8 cellular contexts compared by ENCODE assay signal in the genomic region with DNA sequence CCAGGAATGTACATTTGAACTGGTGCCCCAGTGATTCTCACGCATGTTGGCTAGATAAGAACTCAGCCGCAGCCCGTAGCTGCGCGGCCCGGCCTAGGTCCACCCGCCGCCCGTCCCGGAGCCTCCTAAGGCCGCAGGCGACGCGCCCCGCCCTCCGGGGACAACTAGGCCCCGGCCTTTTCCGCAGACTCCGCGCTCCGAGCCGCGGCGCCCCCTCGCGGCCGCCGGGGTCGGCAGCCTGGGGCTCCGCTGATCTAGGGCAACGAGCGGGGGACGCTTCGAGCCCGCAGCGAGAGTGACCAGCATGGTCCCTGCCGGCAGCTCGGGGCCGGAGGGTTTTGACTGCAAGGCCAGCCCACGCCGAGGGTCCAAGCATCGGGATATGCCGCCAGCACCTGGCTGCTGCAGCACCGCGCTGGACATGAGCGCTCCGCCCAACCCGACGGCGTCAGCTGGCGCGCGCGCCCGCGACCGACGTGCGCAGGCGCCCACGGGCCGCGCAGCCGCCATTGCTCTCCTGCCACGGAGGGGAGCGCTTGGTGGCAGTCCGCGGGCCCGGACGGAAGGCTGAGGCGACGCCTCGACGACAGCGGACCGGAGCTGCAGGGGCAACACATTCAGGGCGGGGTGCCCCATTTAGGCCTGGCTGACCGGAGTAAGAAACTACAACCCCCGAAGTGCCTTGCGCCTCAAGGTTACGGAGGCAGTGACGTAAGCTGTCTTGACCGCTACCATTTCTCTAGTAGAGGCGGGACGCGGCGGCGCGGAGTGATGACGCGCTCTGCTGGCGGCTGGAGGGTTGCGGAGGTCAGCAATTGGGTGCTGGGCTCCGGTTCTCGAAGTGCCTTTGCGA.
DNase-seq lines count a peak whose midpoint lies in the region; ATAC-seq and TF ChIP-seq lines count a peak whose summit lies in the region.

A gene with protein sequence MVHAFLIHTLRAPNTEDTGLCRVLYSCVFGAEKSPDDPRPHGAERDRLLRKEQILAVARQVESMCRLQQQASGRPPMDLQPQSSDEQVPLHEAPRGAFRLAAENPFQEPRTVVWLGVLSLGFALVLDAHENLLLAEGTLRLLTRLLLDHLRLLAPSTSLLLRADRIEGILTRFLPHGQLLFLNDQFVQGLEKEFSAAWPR (plus strand): TSS at position 500 of the 853 bp plus-strand sequence. CDS start 1,571 bp downstream, outside the sequence.

- peak within 1 kb of the TSS; percentile 95 to 98 for H3K27ac ChIP-seq in coronary artery

- TF ChIP-seq CTCF in coronary artery (IDR thresholded peaks at IDR 0.05), result peak; percentile 100

- DNase-seq in C1 segment of cervical spinal cord (lab: John Stamatoyannopoulos, UW) (peak; percentile 87 to 100 (median 96)), NCI-H526 (lab: John Stamatoyannopoulos, UW) (peak; percentile 95 to 98), coronary artery (ENCODE audit: low spot score) (peak; percentile 97), left kidney (ENCODE audit: low read depth, low spot score) (peak; percentile 98)
- DNase-seq in activated CD4-positive, alpha-beta T cell treated with anti-CD3 and anti-CD28 coated beads for 48 hours, result peak; percentile 93
- peak; percentile 83 for DNase-seq in stimulated activated CD4-positive, alpha-beta T cell treated with anti-CD3 and anti-CD28 coated beads, Interleukin-2, amount 100 ng/mL, for 4 hours (ENCODE audit: low read depth)

- H3K4me3 ChIP-seq in coronary artery, result peak within 1 kb of the TSS; percentile 87

- ATAC-seq in GM19324 (IDR thresholded peaks at IDR 0.05; ENCODE audit: low FRiP score, unreplicated experiment) (peak; percentile 92), HG03469 (IDR thresholded peaks at IDR 0.05; ENCODE audit: unreplicated experiment) (peak; percentile 61)

Comparison
In these comparisons a context has a peak if more than half of its experiments do, and no peak if none do; other contexts are left out.
1. Peak in every context shown above with its lines: DNase-seq, ATAC-seq, H3K4me3 ChIP-seq and H3K27ac ChIP-seq.